Comparison of ENCODE assay signal across 24 cellular contexts in genomic region chr5:60285910-60286309, GRCh38.
A peak's percentile ranks its signal among the peaks of the same experiment; 100 is the strongest.
DNase-seq lines count a peak whose midpoint lies in the region; ATAC-seq and TF ChIP-seq lines count a peak whose summit lies in the region.
"Had no signal": no experiment of that assay in that cellular context is flagged by ENCODE, and none has a peak within 500 bp of the region (broad histone marks: within the 10 kb centered on the region; RNA-seq: fewer than 3 reads in every experiment).

No MANE protein-coding gene starts in this region.

- H3K27ac Mint-ChIP-seq in dendritic cell treated with granulocyte-macrophage colony-stimulating factor and Interleukin-4, amounts not matched to agents 40 ng/mL and 50 ng/mL, for 4 days: peak overlapping the region; percentile 63

- H3K36me3 Mint-ChIP-seq in dendritic cell treated with granulocyte-macrophage colony-stimulating factor and Interleukin-4, amounts not matched to agents 40 ng/mL and 50 ng/mL, for 4 days (ENCODE audit: low read depth): no peaks in the 10 kb centered on the region
- no peaks in the 10 kb centered on the region for H3K36me3 Mint-ChIP-seq in activated T-cell treated with anti-CD3 and anti-CD28 coated beads, Interleukin-2, amount 50 U/mL, for 4 hours (ENCODE audit: insufficient read depth)
- H3K36me3 Mint-ChIP-seq: CD14-positive monocyte had no signal

- DNase-seq in NOMO-1 treated with DMSO at 0.1 percent for 48 hours (lab: John Stamatoyannopoulos, UW; ENCODE audit: unreplicated experiment) (peak; percentile 49), AML-193 (lab: John Stamatoyannopoulos, UW) (no peak), NCI-H1694 treated with DMSO at 0.1 percent for 48 hours (lab: John Stamatoyannopoulos, UW) (no peak), Peyer's patch (no peak)
- DNase-seq in activated T-cell treated with anti-CD3 and anti-CD28 coated beads, Interleukin-2, amount 50 U/mL, for 4 hours: no peak
- DNase-seq: BE2C, Calu3, DMS79 treated with DMSO at 0.1 percent for 48 hours, GF-D8, HCEC 1CT, IMR-90, KG1, MM.1S, NCI-H1092, NCI-H1436, NCI-H2029, NCI-H446, NCI-H524 treated with DMSO at 0.1 percent for 48 hours, NCI-H774, SHP77 had no signal

- no peaks in the 10 kb centered on the region for H3K27me3 Mint-ChIP-seq in dendritic cell treated with granulocyte-macrophage colony-stimulating factor and Interleukin-4, amounts not matched to agents 40 ng/mL and 50 ng/mL, for 4 days
- no peaks in the 10 kb centered on the region for H3K27me3 Mint-ChIP-seq in activated T-cell treated with anti-CD3 and anti-CD28 coated beads, Interleukin-2, amount 50 U/mL, for 4 hours (ENCODE audit: low read depth)

- H3K36me3 ChIP-seq in neutrophil: no peaks in the 10 kb centered on the region
- H3K36me3 ChIP-seq in Peyer's patch: no peaks in the 10 kb centered on the region
- H3K36me3 ChIP-seq: BE2C had no signal

- TF ChIP-seq CTCF in neutrophil (IDR thresholded peaks at IDR 0.05) (no peak), Peyer's patch (IDR thresholded peaks at IDR 0.05) (no peak)

- no peak overlapping the region for H3K4me3 ChIP-seq in neutrophil (ENCODE audit: low read depth in 1 of 2, low read length in 1 of 2)
- no peak overlapping the region for H3K4me3 ChIP-seq in Peyer's patch

- H3K4me1 Mint-ChIP-seq in dendritic cell treated with granulocyte-macrophage colony-stimulating factor and Interleukin-4, amounts not matched to agents 40 ng/mL and 50 ng/mL, for 4 days (ENCODE audit: low read depth): peaks cover 9% of the 10 kb centered on the region
- H3K4me1 Mint-ChIP-seq in activated T-cell treated with anti-CD3 and anti-CD28 coated beads, Interleukin-2, amount 50 U/mL, for 4 hours (ENCODE audit: low read depth): no peaks in the 10 kb centered on the region

- no peak for TF ChIP-seq POLR2A in Peyer's patch (IDR thresholded peaks at IDR 0.05)

- no peaks in the 10 kb centered on the region for H3K9me3 Mint-ChIP-seq in dendritic cell treated with granulocyte-macrophage colony-stimulating factor and Interleukin-4, amounts not matched to agents 40 ng/mL and 50 ng/mL, for 4 days
- no peaks in the 10 kb centered on the region for H3K9me3 Mint-ChIP-seq in activated T-cell treated with anti-CD3 and anti-CD28 coated beads, Interleukin-2, amount 50 U/mL, for 4 hours

- no peak for ATAC-seq in activated T-cell treated with anti-CD3 and anti-CD28 coated beads, Interleukin-2, amount 50 U/mL, for 4 hours

- H3K9me3 ChIP-seq in neutrophil (no peaks in the 10 kb centered on the region), Peyer's patch (no peaks in the 10 kb centered on the region)
- H3K9me3 ChIP-seq: BE2C had no signal

- H3K27ac ChIP-seq in neutrophil: peak overlapping the region; percentile 25
- H3K27ac ChIP-seq in Peyer's patch: no peak overlapping the region
- H3K27ac ChIP-seq: RWPE1 had no signal

- no peak overlapping the region for H3K4me3 Mint-ChIP-seq in dendritic cell treated with granulocyte-macrophage colony-stimulating factor and Interleukin-4, amounts not matched to agents 40 ng/mL and 50 ng/mL, for 4 days
- no peak overlapping the region for H3K4me3 Mint-ChIP-seq in activated T-cell treated with anti-CD3 and anti-CD28 coated beads, Interleukin-2, amount 50 U/mL, for 4 hours

- H3K4me1 ChIP-seq in neutrophil (ENCODE audit: control insufficient read depth in 1 of 2, insufficient read depth in 1 of 2, low read depth in 1 of 2, low read length in 1 of 2) (peaks cover 16 to 19% of the 10 kb centered on the region in 2 experiments), Peyer's patch (no peaks in the 10 kb centered on the region)
- H3K4me1 ChIP-seq: BE2C had no signal

- intact Hi-C loops in dendritic cell treated with granulocyte-macrophage colony-stimulating factor and Interleukin-4, amounts not matched to agents 40 ng/mL and 50 ng/mL, for 4 days (cut with micrococcal nuclease): loop anchor here (5.0 kb wide), 1 partner anchor 124 kb away; no protein-coding TSS in a partner anchor

- no peaks in the 10 kb centered on the region for H3K27me3 ChIP-seq in neutrophil
- H3K27me3 ChIP-seq in Peyer's patch: no peaks in the 10 kb centered on the region
- H3K27me3 ChIP-seq: BE2C had no signal
